21 cellular contexts compared by ENCODE assay signal in the genomic region with DNA sequence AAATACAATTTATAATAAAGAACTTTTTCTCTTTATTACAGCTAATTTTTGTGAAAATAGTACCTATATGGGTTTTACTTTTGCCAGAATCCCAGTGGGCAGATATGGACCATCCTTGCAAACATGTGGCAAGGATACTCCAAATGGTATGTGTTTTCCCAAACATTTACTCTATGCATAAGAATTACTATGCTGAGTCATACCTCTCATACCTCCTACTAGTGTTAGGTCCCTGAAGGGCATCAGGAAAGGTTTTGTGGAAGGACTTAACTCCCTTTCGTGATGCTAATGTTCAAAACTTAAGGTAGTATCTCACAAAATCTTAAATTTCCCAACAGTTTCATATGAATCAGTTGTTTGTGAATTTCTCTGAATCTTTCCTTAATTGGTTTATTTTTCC. TPM values are rescaled to one million over a fixed set of nuclear protein-coding genes. Genes with fewer than 3 reads are reported as not detected.
DNase-seq lines count a peak whose midpoint lies in the region; ATAC-seq, FAIRE-seq and TF ChIP-seq lines count a peak whose summit lies in the region.
"Had no signal": no experiment of that assay in that cellular context is flagged by ENCODE, and none has a peak within 500 bp of the region (broad histone marks: within the 10 kb centered on the region; RNA-seq: fewer than 3 reads in every experiment).

No MANE protein-coding gene starts in this region.

- POLR2A ChIA-PET in WTC11 (lab: Charles Lee): no interaction called here

- no peaks in the 10 kb centered on the region for H3K27me3 ChIP-seq in adrenal gland

- no peak overlapping the region for H3K4me3 Mint-ChIP-seq in WTC11
- H3K4me3 Mint-ChIP-seq: CD14-positive monocyte, T-cell had no signal

- CTCF ChIA-PET in WTC11 (lab: Charles Lee): no interaction called here

- peaks cover 13% of the 10 kb centered on the region for H3K4me1 Mint-ChIP-seq in WTC11
- H3K4me1 Mint-ChIP-seq: T-cell had no signal

- intact Hi-C loops in adrenal gland (cut with DNase I): no loop called here

- no peaks in the 10 kb centered on the region for H3K36me3 ChIP-seq in adrenal gland (replicated peaks in 1 of 2)

- peak; percentile 60 for ATAC-seq in WTC11
- ATAC-seq: T-cell had no signal

- no peak for TF ChIP-seq POLR2A in H54 (IDR thresholded peaks at IDR 0.05; ENCODE audit: low read depth, low read length)
- no peak for TF ChIP-seq POLR2A in adrenal gland (IDR thresholded peaks at IDR 0.05)

- WGBS in adrenal gland, 4 donors: 74 to 97% (median 86%) methylated on average over 1 of the region's 1 CpG

- no peak overlapping the region for H3K27ac ChIP-seq in adrenal gland
- H3K27ac ChIP-seq: HL-60 had no signal

- DNase-seq in EH (ENCODE audit: low read depth) (peak; percentile 5), H54 (ENCODE audit: insufficient read length, low spot score) (no peak), WTC11 (ENCODE audit: low spot score) (no peak), iPS DF 19.7 (ENCODE audit: low read depth, low spot score) (peak; percentile 15), AML-193 (lab: John Stamatoyannopoulos, UW) (no peak), adrenal gland (no peak), KBM-7 (no peak)
- no peak for DNase-seq in activated CD8-positive, alpha-beta memory T cell treated with anti-CD3 and anti-CD28 coated beads for 24 hours
- DNase-seq: H7, KG1, NCI-H146, NCI-H2081 treated with DMSO at 0.1 percent for 48 hours, NCI-H524 treated with DMSO at 0.1 percent for 48 hours, SHP77, SK-N-SH, T-cell had no signal

- no peaks in the 10 kb centered on the region for H3K9me3 ChIP-seq in adrenal gland (replicated peaks in 1 of 3)
- H3K9me3 ChIP-seq: SK-N-SH had no signal

- H3K4me1 ChIP-seq in adrenal gland (replicated peaks in 1 of 2): no peaks in the 10 kb centered on the region

- no peak overlapping the region for H3K4me3 ChIP-seq in adrenal gland

- no peaks in the 10 kb centered on the region for H3K36me3 Mint-ChIP-seq in WTC11
- H3K36me3 Mint-ChIP-seq: CD14-positive monocyte, T-cell had no signal

- FAIRE-seq in H54 (lab: Jason Lieb, UNC): peak; percentile 6
- FAIRE-seq: HTR-8/SVneo, RCC 7860 had no signal

- in situ Hi-C loops in KBM-7 (cut with MboI; ENCODE audit: low pct_unique_long_range_greater_than_20kb, low sequenced_read_pairs): no loop called here

- H3K27me3 Mint-ChIP-seq in WTC11 (ENCODE audit: low read depth): no peaks in the 10 kb centered on the region

- no peak overlapping the region for H3K27ac Mint-ChIP-seq in WTC11
- H3K27ac Mint-ChIP-seq: CD14-positive monocyte, T-cell had no signal

- H3K9me3 Mint-ChIP-seq in WTC11: no peaks in the 10 kb centered on the region
- H3K9me3 Mint-ChIP-seq: T-cell had no signal

- TF ChIP-seq CTCF in WTC11 (IDR thresholded peaks at IDR 0.05) (no peak), adrenal gland (IDR thresholded peaks at IDR 0.05) (no peak)

TF ChIP-seq in WTC11, 78 proteins besides CTCF, POLR2A, EP300 and RAD21:
- TF ChIP-seq, protein P1, sequence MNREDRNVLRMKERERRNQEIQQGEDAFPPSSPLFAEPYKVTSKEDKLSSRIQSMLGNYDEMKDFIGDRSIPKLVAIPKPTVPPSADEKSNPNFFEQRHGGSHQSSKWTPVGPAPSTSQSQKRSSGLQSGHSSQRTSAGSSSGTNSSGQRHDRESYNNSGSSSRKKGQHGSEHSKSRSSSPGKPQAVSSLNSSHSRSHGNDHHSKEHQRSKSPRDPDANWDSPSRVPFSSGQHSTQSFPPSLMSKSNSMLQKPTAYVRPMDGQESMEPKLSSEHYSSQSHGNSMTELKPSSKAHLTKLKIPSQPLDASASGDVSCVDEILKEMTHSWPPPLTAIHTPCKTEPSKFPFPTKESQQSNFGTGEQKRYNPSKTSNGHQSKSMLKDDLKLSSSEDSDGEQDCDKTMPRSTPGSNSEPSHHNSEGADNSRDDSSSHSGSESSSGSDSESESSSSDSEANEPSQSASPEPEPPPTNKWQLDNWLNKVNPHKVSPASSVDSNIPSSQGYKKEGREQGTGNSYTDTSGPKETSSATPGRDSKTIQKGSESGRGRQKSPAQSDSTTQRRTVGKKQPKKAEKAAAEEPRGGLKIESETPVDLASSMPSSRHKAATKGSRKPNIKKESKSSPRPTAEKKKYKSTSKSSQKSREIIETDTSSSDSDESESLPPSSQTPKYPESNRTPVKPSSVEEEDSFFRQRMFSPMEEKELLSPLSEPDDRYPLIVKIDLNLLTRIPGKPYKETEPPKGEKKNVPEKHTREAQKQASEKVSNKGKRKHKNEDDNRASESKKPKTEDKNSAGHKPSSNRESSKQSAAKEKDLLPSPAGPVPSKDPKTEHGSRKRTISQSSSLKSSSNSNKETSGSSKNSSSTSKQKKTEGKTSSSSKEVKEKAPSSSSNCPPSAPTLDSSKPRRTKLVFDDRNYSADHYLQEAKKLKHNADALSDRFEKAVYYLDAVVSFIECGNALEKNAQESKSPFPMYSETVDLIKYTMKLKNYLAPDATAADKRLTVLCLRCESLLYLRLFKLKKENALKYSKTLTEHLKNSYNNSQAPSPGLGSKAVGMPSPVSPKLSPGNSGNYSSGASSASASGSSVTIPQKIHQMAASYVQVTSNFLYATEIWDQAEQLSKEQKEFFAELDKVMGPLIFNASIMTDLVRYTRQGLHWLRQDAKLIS (CRISPR knock-in tag; IDR thresholded peaks at IDR 0.05; ENCODE audit: borderline replicate concordance): no peak
- TF ChIP-seq KAT7 (CRISPR knock-in tag; IDR thresholded peaks at IDR 0.05; ENCODE audit: borderline replicate concordance) (no peak), NFE2L1 (CRISPR knock-in tag; IDR thresholded peaks at IDR 0.05) (no peak), MXD4 (CRISPR knock-in tag; IDR thresholded peaks at IDR 0.05; ENCODE audit: borderline replicate concordance) (no peak)

RNA-seq across cellular contexts. Expression of gene ADGRG7, which starts 21.3 kb away (rescaled TPM):
- total RNA-seq in WTC11 (2021) (not detected in 3 replicates), adrenal gland (not detected)
- not detected for polyA plus RNA-seq in adrenal gland
- total RNA-seq: G401, H7, T-cell had no signal
- polyA plus RNA-seq: CD14-positive monocyte, SK-N-SH had no signal

Comparison
In these comparisons a context has a peak if more than half of its experiments do, and no peak if none do; other contexts are left out.
1. DNase-seq: peak in EH (single experiment) and iPS DF 19.7 (single experiment); none in H54 (single experiment), WTC11 (single experiment), AML-193 (0 of 2), adrenal gland (0 of 7), KBM-7 (single experiment) and activated CD8-positive, alpha-beta memory T cell treated with anti-CD3 and anti-CD28 coated beads for 24 hours (single experiment).